In genomic region chrX:81121513-81122363, GRCh38 we compare ENCODE assay signal across 8 cellular contexts.
DNase-seq lines count a peak whose midpoint lies in the region; ATAC-seq lines count a peak whose summit lies in the region.

No MANE protein-coding gene starts in this region.

- DNase-seq in DMS153 (lab: John Stamatoyannopoulos, UW) (peak; percentile 94), SJCRH30 (peak; percentile 83 to 90), germinal center (ENCODE audit: low spot score) (peak; percentile 85), neuronal stem cell (ENCODE audit: low spot score) (peak; percentile 84), stromal cell of bone marrow (ENCODE audit: low read depth) (peak; percentile 82)
- peak; percentile 89 for DNase-seq in activated naive CD4-positive, alpha-beta T cell treated with Interleukin-2 at 50 U/mL for 16 hours

- H2AFZ ChIP-seq in neuronal stem cell (ENCODE audit: low read length), result peak overlapping the region; percentile 82

- H2BK120ac ChIP-seq in neuronal stem cell (ENCODE audit: low read depth, low read length), result no peak overlapping the region

- no peak overlapping the region for H3K4ac ChIP-seq in neuronal stem cell (ENCODE audit: low read length)

- H3K27ac Mint-ChIP-seq in IgD-negative memory B cell, result peak overlapping the region in 2 of 3 donors; percentile 5 to 86

- no peaks in the 10 kb centered on the region for H3K9me3 Mint-ChIP-seq in IgD-negative memory B cell

- H3K36me3 ChIP-seq in SJCRH30 (no peaks in the 10 kb centered on the region), neuronal stem cell (replicated peaks in 1 of 2; ENCODE audit: control insufficient read depth in 2 of 2, insufficient read depth in 2 of 2, low read length in 2 of 2) (no peaks in the 10 kb centered on the region)

- H3K4me2 ChIP-seq in neuronal stem cell (ENCODE audit: insufficient read depth, low read length, poor library complexity, severe bottlenecking), result peak overlapping the region; percentile 83

- H3K23ac ChIP-seq in neuronal stem cell (ENCODE audit: low read depth, low read length, poor library complexity), result no peak overlapping the region

- no peak overlapping the region for H2BK5ac ChIP-seq in neuronal stem cell (ENCODE audit: low read length)

- H3K27ac ChIP-seq in SJCRH30 (peak overlapping the region; percentile 36), neuronal stem cell (replicated peaks; ENCODE audit: low read length) (peak overlapping the region; percentile 82)

- no peak overlapping the region for H4K8ac ChIP-seq in neuronal stem cell (ENCODE audit: low read depth, low read length)

- H3K4me1 ChIP-seq in SJCRH30, result no peaks in the 10 kb centered on the region
- H3K4me1 ChIP-seq in neuronal stem cell (ENCODE audit: control insufficient read depth in 2 of 2, insufficient read depth in 1 of 2, low read depth in 1 of 2, low read length in 2 of 2), result no peaks in the 10 kb centered on the region

- H3K4me3 ChIP-seq in SJCRH30 (peak overlapping the region; percentile 69), neuronal stem cell (ENCODE audit: low read length in 2 of 2) (peak overlapping the region; percentile 56 to 87)

- H4K91ac ChIP-seq in neuronal stem cell (ENCODE audit: low read depth, low read length, poor library complexity), result no peak overlapping the region

- no peaks in the 10 kb centered on the region for H3K9me3 ChIP-seq in SJCRH30 (replicated peaks)
- no peaks in the 10 kb centered on the region for H3K9me3 ChIP-seq in neuronal stem cell (replicated peaks in 1 of 2; ENCODE audit: control insufficient read depth in 2 of 2, insufficient read depth in 1 of 2, low read depth in 1 of 2, low read length in 2 of 2)

- H3K4me1 Mint-ChIP-seq in IgD-negative memory B cell, result peaks cover 0 to 10% (median 0%) of the 10 kb centered on the region in 3 donors

- no peak overlapping the region for H3K9ac ChIP-seq in neuronal stem cell (ENCODE audit: low read depth, low read length, poor library complexity)

- ATAC-seq in GM21576 (IDR thresholded peaks at IDR 0.05; ENCODE audit: unreplicated experiment), result peak; percentile 94

- no peaks in the 10 kb centered on the region for H3K36me3 Mint-ChIP-seq in IgD-negative memory B cell

- peaks cover 7% of the 10 kb centered on the region for H3K27me3 Mint-ChIP-seq in IgD-negative memory B cell

- H3K14ac ChIP-seq in neuronal stem cell (ENCODE audit: low read length), result no peak overlapping the region

- no peak overlapping the region for H2BK15ac ChIP-seq in neuronal stem cell (ENCODE audit: low read length)

- H3K79me1 ChIP-seq in neuronal stem cell (ENCODE audit: low read depth, low read length), result no peaks in the 10 kb centered on the region

- H3K27me3 ChIP-seq in SJCRH30, result no peaks in the 10 kb centered on the region
- peaks cover 0 to 29% (median 0%) of the 10 kb centered on the region in 3 experiments for H3K27me3 ChIP-seq in neuronal stem cell (ENCODE audit: control insufficient read depth in 3 of 3, insufficient read depth in 3 of 3, low read depth in 1 of 3, low read length in 3 of 3)

- H3K4me3 Mint-ChIP-seq in IgD-negative memory B cell, result peak overlapping the region; percentile 90 to 98 (median 94)

- H2AK5ac ChIP-seq in neuronal stem cell (ENCODE audit: low read depth, low read length), result no peak overlapping the region

- no peak overlapping the region for H3K18ac ChIP-seq in neuronal stem cell (ENCODE audit: low read length)

- no CpG with 5 or more reads among the region's 34 CpGs for WGBS in neuronal stem cell (ENCODE audit: extremely low coverage in 2 of 2, insufficient read length in 2 of 2, insufficient replicate concordance in 1 of 2), 2 donors

- no peak overlapping the region for H2BK12ac ChIP-seq in neuronal stem cell (ENCODE audit: low read length)

Comparison
In these comparisons a context has a peak if more than half of its experiments do, and no peak if none do; other contexts are left out.
1. Peak in every context shown above with its lines: DNase-seq, ATAC-seq, H3K4me3 ChIP-seq and H3K27ac ChIP-seq.